ENCODE assay signal across 1 cellular context in the genomic region with DNA sequence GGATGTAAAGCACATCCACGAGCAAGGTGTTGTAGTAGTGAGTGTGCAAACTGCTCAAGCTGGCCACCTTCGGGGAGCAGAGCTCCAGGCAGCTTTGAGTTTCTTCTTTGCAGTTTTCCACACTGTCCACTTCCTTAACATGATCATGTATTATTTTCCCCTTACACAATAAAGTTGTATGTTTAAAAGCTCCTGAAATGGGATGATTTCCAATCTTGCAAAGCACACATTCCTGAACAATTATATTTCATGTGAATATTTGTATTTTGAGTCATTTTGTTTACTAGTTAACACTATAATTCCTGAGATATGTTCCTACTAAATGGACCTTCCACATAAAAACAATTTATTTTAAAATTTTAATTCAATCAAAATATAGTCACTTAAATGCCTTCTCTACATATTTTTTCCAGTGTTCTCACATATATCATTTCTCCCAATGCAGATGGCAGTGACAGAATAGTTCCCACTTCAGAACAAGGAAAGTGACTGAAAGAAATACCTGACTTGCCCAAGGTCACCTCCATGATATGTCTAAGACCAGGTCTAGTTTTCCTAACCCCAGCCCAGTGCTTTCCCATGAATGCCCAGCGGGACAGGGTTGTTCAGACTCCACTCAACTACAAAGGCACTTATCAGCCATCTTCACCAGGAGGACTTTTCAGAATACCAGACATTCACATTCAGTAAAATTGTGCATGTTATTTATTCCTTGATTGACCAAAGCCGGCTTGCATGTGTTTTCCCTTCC.
TF ChIP-seq lines count a peak whose summit lies in the region.

No MANE protein-coding gene starts in this region.

TF ChIP-seq in IMR-90, 13 proteins besides CTCF, POLR2A, EP300 and RAD21:
- TF ChIP-seq NFE2L2 (IDR thresholded peaks at IDR 0.05; ENCODE audit: low read depth, low read length) (no peak), MXI1 (IDR thresholded peaks at IDR 0.05; ENCODE audit: borderline replicate concordance, low read depth, low read length) (no peak), SMC3 (IDR thresholded peaks at IDR 0.05; ENCODE audit: low read depth, low read length) (no peak), BHLHE40 (IDR thresholded peaks at IDR 0.05; ENCODE audit: low read depth, low read length) (no peak), CHD1 (IDR thresholded peaks at IDR 0.05; ENCODE audit: low read depth, low read length) (no peak), MAZ (IDR thresholded peaks at IDR 0.05; ENCODE audit: borderline replicate concordance, low read depth, low read length) (no peak), RFX5 (IDR thresholded peaks at IDR 0.05; ENCODE audit: low read depth, low read length) (no peak), FOS (IDR thresholded peaks at IDR 0.05; ENCODE audit: low read depth, low read length) (no peak), RCOR1 (IDR thresholded peaks at IDR 0.05; ENCODE audit: insufficient replicate concordance, low read length) (no peak), MAFK (IDR thresholded peaks at IDR 0.05; ENCODE audit: low read depth, low read length) (no peak)
- TF ChIP-seq, protein P1, sequence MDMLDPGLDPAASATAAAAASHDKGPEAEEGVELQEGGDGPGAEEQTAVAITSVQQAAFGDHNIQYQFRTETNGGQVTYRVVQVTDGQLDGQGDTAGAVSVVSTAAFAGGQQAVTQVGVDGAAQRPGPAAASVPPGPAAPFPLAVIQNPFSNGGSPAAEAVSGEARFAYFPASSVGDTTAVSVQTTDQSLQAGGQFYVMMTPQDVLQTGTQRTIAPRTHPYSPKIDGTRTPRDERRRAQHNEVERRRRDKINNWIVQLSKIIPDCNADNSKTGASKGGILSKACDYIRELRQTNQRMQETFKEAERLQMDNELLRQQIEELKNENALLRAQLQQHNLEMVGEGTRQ (IDR thresholded peaks at IDR 0.05; ENCODE audit: low read depth, low read length): no peak
- TF ChIP-seq, protein P2, sequence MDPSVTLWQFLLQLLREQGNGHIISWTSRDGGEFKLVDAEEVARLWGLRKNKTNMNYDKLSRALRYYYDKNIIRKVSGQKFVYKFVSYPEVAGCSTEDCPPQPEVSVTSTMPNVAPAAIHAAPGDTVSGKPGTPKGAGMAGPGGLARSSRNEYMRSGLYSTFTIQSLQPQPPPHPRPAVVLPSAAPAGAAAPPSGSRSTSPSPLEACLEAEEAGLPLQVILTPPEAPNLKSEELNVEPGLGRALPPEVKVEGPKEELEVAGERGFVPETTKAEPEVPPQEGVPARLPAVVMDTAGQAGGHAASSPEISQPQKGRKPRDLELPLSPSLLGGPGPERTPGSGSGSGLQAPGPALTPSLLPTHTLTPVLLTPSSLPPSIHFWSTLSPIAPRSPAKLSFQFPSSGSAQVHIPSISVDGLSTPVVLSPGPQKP (IDR thresholded peaks at IDR 0.05; ENCODE audit: borderline replicate concordance, low read depth, low read length): no peak
